ENCODE assay signal across 14 cellular contexts in the genomic region with DNA sequence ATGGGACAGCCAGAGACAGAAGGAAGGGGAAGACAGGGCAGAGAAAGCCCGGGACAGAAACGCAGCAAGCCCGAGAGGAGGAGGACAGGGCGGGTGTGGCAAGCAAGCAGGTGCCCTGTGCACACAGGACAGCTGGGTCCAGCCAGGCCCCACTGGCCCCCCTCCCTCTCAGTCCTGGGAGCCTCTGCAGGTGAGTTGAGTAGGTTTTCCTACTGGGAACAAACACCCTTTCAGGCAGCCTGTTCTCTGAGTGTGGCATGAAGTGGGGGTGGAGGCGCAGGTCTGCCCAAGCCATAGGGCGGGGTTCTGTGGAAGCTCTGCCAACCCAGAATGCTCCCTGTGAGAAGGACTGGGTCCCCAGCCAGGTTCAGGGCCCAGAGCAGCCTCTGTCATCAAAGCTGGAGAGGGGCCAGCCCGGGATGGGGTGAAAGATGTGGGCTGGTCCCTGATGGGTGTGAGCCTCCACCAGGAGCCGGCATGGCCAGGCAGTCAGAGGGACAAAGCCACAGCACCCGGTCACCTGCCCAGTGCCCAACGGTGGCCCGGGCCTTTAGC.
DNase-seq lines count a peak whose midpoint lies in the region; ATAC-seq and TF ChIP-seq lines count a peak whose summit lies in the region.
"Had no signal": no experiment of that assay in that cellular context is flagged by ENCODE, and none has a peak within 500 bp of the region (broad histone marks: within the 10 kb centered on the region; RNA-seq: fewer than 3 reads in every experiment).

No MANE protein-coding gene starts in this region.

- peaks cover 7% of the 10 kb centered on the region; the same call in 1 of the 2 replicates for H3F3A ChIP-seq in PC-9 (ENCODE audit: insufficient read depth, low read depth)

- H3K36me3 ChIP-seq in PC-9 (ENCODE audit: low read depth) = no peaks in the 10 kb centered on the region
- H3K36me3 ChIP-seq in left lung = no peaks in the 10 kb centered on the region
- H3K36me3 ChIP-seq in vagina = no peaks in the 10 kb centered on the region
- H3K36me3 ChIP-seq: ovary, tibial artery had no signal

- TF ChIP-seq POLR2A in vagina (IDR thresholded peaks at IDR 0.05) = no peak

- H3K9me3 ChIP-seq in PC-9 (ENCODE audit: insufficient read depth, low read depth) (peaks cover 12% of the 10 kb centered on the region), left lung (peaks cover 0 to 21% of the 10 kb centered on the region in 2 donors), vagina (no peaks in the 10 kb centered on the region)
- H3K9me3 ChIP-seq: ovary had no signal

- intact Hi-C loops in cardiac septum (cut with DNase I) = no loop called here
- intact Hi-C loops in Right ventricle myocardium inferior (cut with DNase I) = no loop called here
- intact Hi-C loops in PC-9 (cut with micrococcal nuclease; ENCODE audit: unreplicated experiment) = no loop called here
- intact Hi-C loops in left lung (cut with DNase I) = no loop called here
- intact Hi-C loops in vagina (cut with DNase I) = no loop called here

- H3K9me2 ChIP-seq in PC-9 (ENCODE audit: insufficient read depth) = no peaks in the 10 kb centered on the region

- DNase-seq in cardiac septum (ENCODE audit: low spot score) (peak; percentile 57), Right ventricle myocardium inferior (ENCODE audit: missing footprints) (no peak), PC-9 (peak in 1 of 2 experiments; percentile 63), left lung (peak; percentile 86 to 88), vagina (ENCODE audit: extremely low spot score in 2 of 2) (peak in 1 of 2 donors; percentile 95), KBM-7 (no peak), HuH-7 (ENCODE audit: low spot score) (no peak)
- DNase-seq: activated CD4-positive, CD25-positive, alpha-beta regulatory T cell treated with anti-CD3 and anti-CD28 coated beads, Interleukin-2, amount 50 U/mL, for 72 hours; activated T-cell treated with anti-CD3 and anti-CD28 coated beads for 4 hours; hypothalamus; NCI-H1105 treated with DMSO at 0.1 percent for 48 hours; ovary; tibial artery had no signal

- in situ Hi-C loops in KBM-7 (cut with MboI; ENCODE audit: low pct_unique_long_range_greater_than_20kb, low sequenced_read_pairs) = no loop called here

- TF ChIP-seq CTCF in PC-9 (conservative IDR thresholded peaks at IDR 0.05) = no peak
- no peak for TF ChIP-seq CTCF in left lung (IDR thresholded peaks at IDR 0.05)
- no peak for TF ChIP-seq CTCF in vagina (IDR thresholded peaks at IDR 0.05)

- ATAC-seq in Right ventricle myocardium inferior (no peak), left lung (peak; percentile 94), HG03196 (IDR thresholded peaks at IDR 0.05; ENCODE audit: unreplicated experiment) (no peak)

- H3K79me2 ChIP-seq in PC-9 (ENCODE audit: low read depth) = no peaks in the 10 kb centered on the region

- POLR2A ChIA-PET in PC-9 (lab: Charles Lee; ENCODE audit: unreplicated experiment) = interaction anchor here (0.7 kb wide), 1 partner anchor 12 kb away, joined by 3 read pairs; no protein-coding TSS in a partner anchor

- 0 out of 2 replicates have a peak overlapping the region, but pooled peaks have one; percentile 18 for H2AFZ ChIP-seq in PC-9

- H3K4me3 ChIP-seq in PC-9 (no peak overlapping the region), left lung (no peak overlapping the region), vagina (no peak overlapping the region)
- H3K4me3 ChIP-seq: ovary, tibial artery had no signal

- no peaks in the 10 kb centered on the region for H4K20me1 ChIP-seq in PC-9 (ENCODE audit: insufficient read depth)

- CTCF ChIA-PET in PC-9 (lab: Charles Lee) = interaction anchor here (0.6 to 1.2 kb wide), 3 partner anchors 27 to 375 kb away, joined by 4 to 16 read pairs (median 4); no protein-coding TSS in a partner anchor

- H3K4me1 ChIP-seq in PC-9 (replicated peaks; ENCODE audit: insufficient read depth) (peaks cover 20% of the 10 kb centered on the region), left lung (no peaks in the 10 kb centered on the region), vagina (peaks cover 17% of the 10 kb centered on the region)
- H3K4me1 ChIP-seq: tibial artery had no signal

- H3K27ac ChIP-seq in PC-9 (no peak overlapping the region), left lung (peak overlapping the region; percentile 33 to 64), vagina (peak overlapping the region; percentile 63)
- H3K27ac ChIP-seq: ovary, tibial artery had no signal

- H3K27me3 ChIP-seq in PC-9 (ENCODE audit: insufficient read depth, low read depth) (no peaks in the 10 kb centered on the region), left lung (no peaks in the 10 kb centered on the region), vagina (no peaks in the 10 kb centered on the region)
- H3K27me3 ChIP-seq: ovary, tibial artery had no signal

- BruUV-seq in PC-9 (replicated peaks; lab: Mats Ljungman, UMichigan) = no TSS peak

- H3K4me2 ChIP-seq in PC-9 = no peak overlapping the region

Comparison
In these comparisons a context has a peak if more than half of its experiments do, and no peak if none do; other contexts are left out.
1. DNase-seq: peak in cardiac septum (single experiment) and left lung (2 of 2); none in Right ventricle myocardium inferior (single experiment), KBM-7 (single experiment) and HuH-7 (single experiment).